In the genomic region with DNA sequence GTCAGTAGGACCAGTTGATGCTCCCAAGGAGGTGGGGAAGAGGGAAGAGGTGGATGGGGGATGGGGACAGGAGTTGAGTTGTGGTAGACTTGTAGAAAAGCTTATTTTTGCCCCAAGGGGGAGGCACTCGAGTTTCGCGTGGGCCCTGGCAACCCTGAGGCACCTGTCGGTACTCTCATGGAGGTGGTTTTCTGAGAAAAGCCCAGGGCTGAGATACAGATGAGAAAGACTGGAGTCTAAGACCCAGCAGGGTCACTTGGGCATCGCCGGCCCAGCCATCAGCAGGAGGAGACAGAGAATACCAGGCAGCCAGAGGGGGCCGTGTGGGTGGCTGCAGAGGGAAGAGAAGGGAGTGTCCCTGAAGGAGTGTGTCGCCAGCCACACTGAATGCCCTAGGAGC, we compare ENCODE assay signal across 26 cellular contexts.
"Had no signal": no experiment of that assay in that cellular context is flagged by ENCODE, and none has a peak within 500 bp of the region (broad histone marks: within the 10 kb centered on the region; RNA-seq: fewer than 3 reads in every experiment).

No MANE protein-coding gene starts in this region.

- DNase-seq: activated B cell treated with CpG ODN at 0.5 μM for 24 hours; activated CD4-positive, alpha-beta T cell treated with anti-CD3 and anti-CD28 coated beads, Interleukin-2, amount 50 U/mL, for 1 hour; activated CD8-positive, alpha-beta memory T cell treated with anti-CD3 and anti-CD28 coated beads, Interleukin-2, amount 10 ng/mL, durations not matched to agents 7 days and 5 days; activated CD8-positive, alpha-beta T cell treated with anti-CD3 and anti-CD28 coated beads for 36 hours; activated naive CD4-positive, alpha-beta T cell; activated naive CD8-positive, alpha-beta T cell treated with anti-CD3 and anti-CD28 coated beads for 36 hours; activated T-cell treated with anti-CD3 and anti-CD28 coated beads for 4 hours; activated T-cell treated with anti-CD3 and anti-CD28 coated beads, Interleukin-2, amount 50 U/mL, for 72 hours; foreskin fibroblast; occipital lobe; small intestine; stimulated activated CD4-positive, alpha-beta T cell treated with anti-CD3 and anti-CD28 coated beads, Interleukin-1b, Interleukin-23, amount 100 ng/mL, for 48 hours; stimulated activated CD4-positive, alpha-beta T cell treated with anti-CD3 and anti-CD28 coated beads, Interleukin-4, amount 100 ng/mL, for 4 hours; stimulated activated CD8-positive, alpha-beta memory T cell treated with anti-CD3 and anti-CD28 coated beads, Interleukin-4, amount 100 ng/mL, for 48 hours; stimulated activated naive CD8-positive, alpha-beta T cell treated with anti-CD3 and anti-CD28 coated beads, Interleukin-15, amount 100 ng/mL, for 72 hours; substantia nigra had no signal

- ATAC-seq: activated CD8-positive, alpha-beta memory T cell treated with anti-CD3 and anti-CD28 coated beads, Interleukin-2, amount 10 ng/mL, durations not matched to agents 7 days and 5 days; activated CD8-positive, alpha-beta T cell treated with anti-CD3 and anti-CD28 coated beads for 36 hours; activated T-cell treated with anti-CD3 and anti-CD28 coated beads, Interleukin-2, amount 50 U/mL, for 72 hours; esophagus mucosa; right lobe of liver; stimulated activated memory B cell treated with anti-CD40 and anti-IgM and Interleukin-4, amounts not matched to agents 10 μg/mL and 1 μg/mL and 100 μg/mL, for 72 hours; stimulated activated naive CD8-positive, alpha-beta T cell treated with anti-CD3 and anti-CD28 coated beads, Interleukin-15, amount 100 ng/mL, for 72 hours had no signal

- H3K36me3 ChIP-seq: adrenal gland, ascending aorta, cardiac muscle cell, right lobe of liver, SJSA1 had no signal

- H3K9me3 Mint-ChIP-seq: neural crest cell had no signal

- H3K27me3 Mint-ChIP-seq: activated B cell treated with CpG ODN at 0.5 μM for 24 hours; activated CD8-positive, alpha-beta T cell treated with anti-CD3 and anti-CD28 coated beads for 36 hours; activated naive CD8-positive, alpha-beta T cell treated with anti-CD3 and anti-CD28 coated beads for 36 hours; brain; stimulated activated memory B cell treated with anti-CD40 and anti-IgM and Interleukin-4, amounts not matched to agents 10 μg/mL and 1 μg/mL and 100 μg/mL, for 72 hours; stimulated activated naive CD8-positive, alpha-beta T cell treated with anti-CD3 and anti-CD28 coated beads, Interleukin-15, amount 100 ng/mL, for 72 hours had no signal

- H3K4me1 ChIP-seq: adrenal gland, ascending aorta, right lobe of liver, SJSA1 had no signal

- H3K36me3 Mint-ChIP-seq: activated naive CD8-positive, alpha-beta T cell treated with anti-CD3 and anti-CD28 coated beads for 36 hours; brain; stimulated activated memory B cell treated with anti-CD40 and anti-IgM and Interleukin-4, amounts not matched to agents 10 μg/mL and 1 μg/mL and 100 μg/mL, for 72 hours had no signal

- H3K4me3 Mint-ChIP-seq: activated B cell treated with CpG ODN at 0.5 μM for 24 hours; activated CD8-positive, alpha-beta memory T cell treated with anti-CD3 and anti-CD28 coated beads, Interleukin-2, amount 10 ng/mL, durations not matched to agents 7 days and 5 days; activated CD8-positive, alpha-beta T cell treated with anti-CD3 and anti-CD28 coated beads for 36 hours; activated naive CD8-positive, alpha-beta T cell treated with anti-CD3 and anti-CD28 coated beads for 36 hours; activated T-cell treated with anti-CD3 and anti-CD28 coated beads, Interleukin-2, amount 50 U/mL, for 72 hours; brain; neural crest cell; stimulated activated memory B cell treated with anti-CD40 and anti-IgM and Interleukin-4, amounts not matched to agents 10 μg/mL and 1 μg/mL and 100 μg/mL, for 72 hours; stimulated activated naive CD8-positive, alpha-beta T cell treated with anti-CD3 and anti-CD28 coated beads, Interleukin-15, amount 100 ng/mL, for 72 hours had no signal

- H3K27me3 ChIP-seq: adrenal gland, ascending aorta, cardiac muscle cell, hepatocyte, right lobe of liver had no signal

- H3K4me3 ChIP-seq: adrenal gland, ascending aorta, cardiac muscle cell, hepatocyte, right lobe of liver, SJSA1 had no signal

- H3K27ac Mint-ChIP-seq: activated B cell treated with CpG ODN at 0.5 μM for 24 hours; activated CD8-positive, alpha-beta memory T cell treated with anti-CD3 and anti-CD28 coated beads, Interleukin-2, amount 10 ng/mL, durations not matched to agents 7 days and 5 days; activated CD8-positive, alpha-beta T cell treated with anti-CD3 and anti-CD28 coated beads for 36 hours; activated naive CD8-positive, alpha-beta T cell treated with anti-CD3 and anti-CD28 coated beads for 36 hours; activated T-cell treated with anti-CD3 and anti-CD28 coated beads, Interleukin-2, amount 50 U/mL, for 72 hours; brain; stimulated activated memory B cell treated with anti-CD40 and anti-IgM and Interleukin-4, amounts not matched to agents 10 μg/mL and 1 μg/mL and 100 μg/mL, for 72 hours; stimulated activated naive CD8-positive, alpha-beta T cell treated with anti-CD3 and anti-CD28 coated beads, Interleukin-15, amount 100 ng/mL, for 72 hours had no signal

- H3K4me1 Mint-ChIP-seq: activated CD8-positive, alpha-beta memory T cell treated with anti-CD3 and anti-CD28 coated beads, Interleukin-2, amount 10 ng/mL, durations not matched to agents 7 days and 5 days; activated naive CD8-positive, alpha-beta T cell treated with anti-CD3 and anti-CD28 coated beads for 36 hours; brain; neural crest cell; stimulated activated memory B cell treated with anti-CD40 and anti-IgM and Interleukin-4, amounts not matched to agents 10 μg/mL and 1 μg/mL and 100 μg/mL, for 72 hours; stimulated activated naive CD8-positive, alpha-beta T cell treated with anti-CD3 and anti-CD28 coated beads, Interleukin-15, amount 100 ng/mL, for 72 hours had no signal

- H3K27ac ChIP-seq: adrenal gland, ascending aorta, cardiac muscle cell, hepatocyte, right lobe of liver, SJSA1 had no signal

- H3K9me3 ChIP-seq: right lobe of liver had no signal
